In genomic region chr2:58601017-58601416, GRCh38 we compare ENCODE assay signal across 24 cellular contexts.
DNase-seq lines count a peak whose midpoint lies in the region; ATAC-seq, FAIRE-seq and TF ChIP-seq lines count a peak whose summit lies in the region.
"Had no signal": no experiment of that assay in that cellular context is flagged by ENCODE, and none has a peak within 500 bp of the region (broad histone marks: within the 10 kb centered on the region; RNA-seq: fewer than 3 reads in every experiment).

No MANE protein-coding gene starts in this region.

- TF ChIP-seq RAD21 in IMR-90 (IDR thresholded peaks at IDR 0.05; ENCODE audit: low read length) = no peak

- H3K36me3 Mint-ChIP-seq in astrocyte (ENCODE audit: low read depth, unreplicated experiment) = no peaks in the 10 kb centered on the region
- H3K36me3 Mint-ChIP-seq: activated CD4-positive, alpha-beta memory T cell treated with anti-CD3 and anti-CD28 coated beads for 36 hours; WTC11 had no signal

- H3K18ac ChIP-seq in IMR-90 (ENCODE audit: low read depth, low read length) = no peak overlapping the region

- H3K27me3 ChIP-seq in ACC112 (ENCODE audit: insufficient read depth, low read length) = no peaks in the 10 kb centered on the region
- no peaks in the 10 kb centered on the region for H3K27me3 ChIP-seq in IMR-90 (ENCODE audit: control insufficient read depth, insufficient read depth, low read length)
- H3K27me3 ChIP-seq in astrocyte (ENCODE audit: insufficient read depth, low read length) = no peaks in the 10 kb centered on the region

- H3K4me3 ChIP-seq in ACC112 (ENCODE audit: low read depth, low read length) = no peak overlapping the region
- H3K4me3 ChIP-seq in IMR-90 (ENCODE audit: insufficient read depth, low read depth, low read length) = no peak overlapping the region
- no peak overlapping the region for H3K4me3 ChIP-seq in astrocyte (ENCODE audit: insufficient read depth, low read depth, low read length)
- H3K4me3 ChIP-seq: left ventricle myocardium inferior, prostate gland, SK-N-MC had no signal

- H2BK5ac ChIP-seq in IMR-90 (ENCODE audit: low read depth, low read length, poor library complexity, severe bottlenecking) = no peak overlapping the region

- FAIRE-seq in astrocyte (lab: Jason Lieb, UNC) (no peak), GM19239 (lab: Jason Lieb, UNC) (no peak)
- FAIRE-seq: D721Med, endothelial cell of umbilical vein had no signal

- peaks cover 8% of the 10 kb centered on the region for H3K4me1 Mint-ChIP-seq in astrocyte (ENCODE audit: low read depth, unreplicated experiment)
- H3K4me1 Mint-ChIP-seq: WTC11 had no signal

- no peaks in the 10 kb centered on the region for H3K27me3 Mint-ChIP-seq in astrocyte (ENCODE audit: low read depth, unreplicated experiment)
- H3K27me3 Mint-ChIP-seq: activated CD4-positive, alpha-beta memory T cell treated with anti-CD3 and anti-CD28 coated beads for 36 hours had no signal

- POLR2A ChIA-PET in IMR-90 (lab: Charles Lee; ENCODE audit: unreplicated experiment) = no interaction called here

- intact Hi-C loops in IMR-90 (cut with micrococcal nuclease) = no loop called here

- H3K56ac ChIP-seq in IMR-90 (ENCODE audit: extremely low read depth, insufficient read depth, low read length) = no peak overlapping the region

- H3K4me2 ChIP-seq in IMR-90 (ENCODE audit: low read depth, low read length) (no peak overlapping the region), astrocyte (ENCODE audit: low read length) (no peak overlapping the region)

- H3K9me3 Mint-ChIP-seq in astrocyte (ENCODE audit: unreplicated experiment) = peaks cover 2% of the 10 kb centered on the region
- H3K9me3 Mint-ChIP-seq: activated CD4-positive, alpha-beta memory T cell treated with anti-CD3 and anti-CD28 coated beads for 36 hours had no signal

- peak overlapping the region; percentile 52; the same call in 1 of the 2 replicates for H3K27ac ChIP-seq in ACC112 (ENCODE audit: low read depth, low read length)
- no peak overlapping the region for H3K27ac ChIP-seq in IMR-90 (ENCODE audit: insufficient read depth, low read length)
- no peak overlapping the region for H3K27ac ChIP-seq in astrocyte (ENCODE audit: low read depth, low read length)
- H3K27ac ChIP-seq: C4-2B, left ventricle myocardium inferior, prostate gland, SK-N-MC had no signal

- H2AK9ac ChIP-seq in IMR-90 (replicated peaks; ENCODE audit: low read depth, low read length, poor library complexity) = no peak overlapping the region

- no peak for ATAC-seq in IMR-90 (ENCODE audit: low read depth)
- ATAC-seq: WTC11 had no signal

- no peak overlapping the region for H3K14ac ChIP-seq in IMR-90 (replicated peaks; ENCODE audit: low read depth, low read length)

- in situ Hi-C loops in IMR-90 (cut with MboI; ENCODE audit: low sequenced_read_pairs) = no loop called here

- no peaks in the 10 kb centered on the region for H3K9me1 ChIP-seq in IMR-90 (ENCODE audit: insufficient read depth, low read length)

- no peak overlapping the region for H3K23ac ChIP-seq in IMR-90 (ENCODE audit: low read depth, low read length)

- H4K20me1 ChIP-seq in IMR-90 (ENCODE audit: insufficient read depth, low read length) = no peaks in the 10 kb centered on the region
- H4K20me1 ChIP-seq in astrocyte (ENCODE audit: insufficient read depth, low read length) = no peaks in the 10 kb centered on the region

- no peak overlapping the region for H4K91ac ChIP-seq in IMR-90 (ENCODE audit: insufficient read depth, low read depth, low read length)

- no peak overlapping the region for H3K27ac Mint-ChIP-seq in astrocyte (ENCODE audit: unreplicated experiment)
- H3K27ac Mint-ChIP-seq: activated CD4-positive, alpha-beta memory T cell treated with anti-CD3 and anti-CD28 coated beads for 36 hours; WTC11 had no signal

- no peaks in the 10 kb centered on the region for H3K9me3 ChIP-seq in IMR-90 (ENCODE audit: control insufficient read depth, insufficient read depth, low read length)
- H3K9me3 ChIP-seq in astrocyte (ENCODE audit: insufficient read depth, low read depth, low read length) = no peaks in the 10 kb centered on the region
- H3K9me3 ChIP-seq: left ventricle myocardium inferior, prostate gland had no signal

- no TSS peak for BruUV-seq in IMR-90 (replicated peaks; lab: Mats Ljungman, UMichigan)

- no peak overlapping the region for H2BK15ac ChIP-seq in IMR-90 (ENCODE audit: low read depth, low read length)

- H3K9ac ChIP-seq in IMR-90 (ENCODE audit: low read depth, low read length) (no peak overlapping the region), astrocyte (ENCODE audit: low read length) (no peak overlapping the region)

- dilution Hi-C loops in IMR-90 (cut with HindIII; ENCODE audit: low sequenced_read_pairs, unreplicated experiment) = no loop called here

- H2BK120ac ChIP-seq in IMR-90 (ENCODE audit: low read depth, low read length) = no peak overlapping the region

- H3K4ac ChIP-seq in IMR-90 (ENCODE audit: low read depth, low read length) = no peak overlapping the region

- DNase-seq in IMR-90 (no peak), astrocyte (ENCODE audit: low read depth) (peak; percentile 10), fibroblast of the conjunctiva (ENCODE audit: low read depth) (peak; percentile 55), amniotic stem cell (lab: John Stamatoyannopoulos, UW) (no peak), mesenteric fat pad (ENCODE audit: low spot score) (no peak), NCI-H446 (lab: John Stamatoyannopoulos, UW) (no peak), GM19239 (ENCODE audit: insufficient read length, low spot score) (no peak)
- DNase-seq: ACHN; activated CD4-positive, alpha-beta memory T cell treated with anti-CD3 and anti-CD28 coated beads for 36 hours; activated gamma-delta T cell; GDM1; glutamatergic neuron; left ventricle myocardium inferior; NCI-H1092; NCI-H2081; NCI-H510A; substantia nigra had no signal

- H2BK20ac ChIP-seq in IMR-90 (ENCODE audit: low read depth, low read length) = no peak overlapping the region

- no peaks in the 10 kb centered on the region for H3K79me1 ChIP-seq in IMR-90 (ENCODE audit: low read depth in 1 of 2, low read length in 2 of 2)

- H2AFZ ChIP-seq in ACC112 (ENCODE audit: low read length, unreplicated experiment) (peak overlapping the region; percentile 8), IMR-90 (replicated peaks; ENCODE audit: low read length, poor library complexity) (no peak overlapping the region), astrocyte (ENCODE audit: low read depth, low read length) (no peak overlapping the region)

- H4K8ac ChIP-seq in IMR-90 (ENCODE audit: low read depth in 2 of 2, low read length in 2 of 2) = no peak overlapping the region

- no peak overlapping the region for H4K5ac ChIP-seq in IMR-90 (ENCODE audit: low read depth, low read length)

- no peaks in the 10 kb centered on the region for H3K36me3 ChIP-seq in ACC112 (ENCODE audit: insufficient read depth, low read length)
- H3K36me3 ChIP-seq in IMR-90 (ENCODE audit: control insufficient read depth, insufficient read depth, low read length) = no peaks in the 10 kb centered on the region
- H3K36me3 ChIP-seq in astrocyte (ENCODE audit: insufficient read depth, low read length) = no peaks in the 10 kb centered on the region
- H3K36me3 ChIP-seq: left ventricle myocardium inferior, prostate gland had no signal

- CTCF ChIA-PET in IMR-90 (lab: Yijun Ruan, JAX) = no interaction called here

- no peak for TF ChIP-seq POLR2A in IMR-90 (IDR thresholded peaks at IDR 0.05; ENCODE audit: low read depth, low read length)

- no CpG with 5 or more reads among the region's 2 CpGs for WGBS in IMR-90 (ENCODE audit: extremely low coverage in 2 of 2, insufficient read length in 1 of 2), 2 experiments

- TF ChIP-seq CTCF in IMR-90 (conservative IDR thresholded peaks at IDR 0.05; ENCODE audit: low read depth, low read length) (no peak), astrocyte (IDR thresholded peaks at IDR 0.05; ENCODE audit: insufficient read depth, low read depth, low read length) (no peak)

- no peak overlapping the region for H2AK5ac ChIP-seq in IMR-90 (ENCODE audit: low read depth, low read length)

- H3K79me2 ChIP-seq in ACC112 (ENCODE audit: control insufficient read depth, insufficient read depth, low read length, unreplicated experiment) (no peaks in the 10 kb centered on the region), astrocyte (ENCODE audit: insufficient read depth, low read length) (no peaks in the 10 kb centered on the region)

- H3K4me1 ChIP-seq in ACC112 (ENCODE audit: control insufficient read depth, insufficient read depth, low read length, unreplicated experiment) = peaks cover 15% of the 10 kb centered on the region
- H3K4me1 ChIP-seq in IMR-90 (ENCODE audit: control insufficient read depth, insufficient read depth, low read length) = no peaks in the 10 kb centered on the region
- H3K4me1 ChIP-seq in astrocyte (ENCODE audit: insufficient read depth, low read length) = no peaks in the 10 kb centered on the region
- H3K4me1 ChIP-seq: left ventricle myocardium inferior, prostate gland had no signal

- H3K4me3 Mint-ChIP-seq in astrocyte (ENCODE audit: unreplicated experiment) = no peak overlapping the region
- H3K4me3 Mint-ChIP-seq: activated CD4-positive, alpha-beta memory T cell treated with anti-CD3 and anti-CD28 coated beads for 36 hours; WTC11 had no signal

TF ChIP-seq in IMR-90, 13 proteins besides CTCF, POLR2A, EP300 and RAD21:
- peak; percentile 57 for TF ChIP-seq CEBPB (IDR thresholded peaks at IDR 0.05; ENCODE audit: low read depth, low read length)
- TF ChIP-seq FOS (IDR thresholded peaks at IDR 0.05; ENCODE audit: low read depth, low read length) = no peak

Comparison
In these comparisons a context has a peak if more than half of its experiments do, and no peak if none do; other contexts are left out.
1. DNase-seq: peak in astrocyte (single experiment) and fibroblast of the conjunctiva (single experiment); none in IMR-90 (single experiment), amniotic stem cell (single experiment), mesenteric fat pad (single experiment), NCI-H446 (0 of 2) and GM19239 (single experiment).